In the genomic region with DNA sequence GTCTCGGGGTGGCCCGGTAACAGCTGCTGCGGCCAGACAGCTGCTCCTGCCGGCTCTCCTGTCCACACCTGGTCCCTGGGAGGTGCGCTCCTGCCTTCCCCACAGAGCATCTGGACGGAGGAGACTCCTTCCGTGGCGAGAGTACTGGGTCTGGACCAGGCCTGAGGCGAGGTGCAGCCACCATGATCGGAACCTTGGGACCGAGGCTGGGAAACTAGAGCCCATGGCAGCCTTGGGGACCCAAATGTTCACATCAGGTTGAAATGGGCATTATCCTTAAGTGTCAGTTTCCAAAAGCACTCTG, we compare ENCODE assay signal across 8 cellular contexts. TPM values are rescaled to one million over a fixed set of nuclear protein-coding genes. Genes with fewer than 3 reads are reported as not detected.
DNase-seq lines count a peak whose midpoint lies in the region; ATAC-seq, FAIRE-seq and TF ChIP-seq lines count a peak whose summit lies in the region.

No MANE protein-coding gene starts in this region.

- no peak for TF ChIP-seq POLR2A in GM12891 (IDR thresholded peaks at IDR 0.05; ENCODE audit: low read depth, low read length)

- peaks cover 17% of the 10 kb centered on the region for H3K36me3 Mint-ChIP-seq in activated naive CD8-positive, alpha-beta T cell

- H3K27me3 Mint-ChIP-seq in activated naive CD8-positive, alpha-beta T cell = no peaks in the 10 kb centered on the region

- peak overlapping the region; percentile 89 for H3K27ac Mint-ChIP-seq in activated naive CD8-positive, alpha-beta T cell

- DNase-seq in GM12891 (ENCODE audit: insufficient read length, low spot score) = no peak
- peak; percentile 34 for DNase-seq in stimulated activated naive CD8-positive, alpha-beta T cell treated with anti-CD3 and anti-CD28 coated beads, Interleukin-15, Interleukin-2, amounts not matched to agents 100 U/mL and 50 U/mL, for 24 hours
- DNase-seq in NCI-H1436 treated with DMSO at 0.1 percent for 48 hours (lab: John Stamatoyannopoulos, UW) = no peak
- no peak for DNase-seq in NAMALWA (ENCODE audit: low spot score)

- ATAC-seq in HG03064 (IDR thresholded peaks at IDR 0.05; ENCODE audit: low read depth, unreplicated experiment) (peak; percentile 36), GM18511 (IDR thresholded peaks at IDR 0.05; ENCODE audit: unreplicated experiment) (no peak)
- no peak for ATAC-seq in stimulated activated naive CD8-positive, alpha-beta T cell treated with anti-CD3 and anti-CD28 coated beads, Interleukin-15, Interleukin-2, amounts not matched to agents 100 U/mL and 50 U/mL, for 24 hours

- no peaks in the 10 kb centered on the region for H3K27me3 ChIP-seq in iPS-18a (ENCODE audit: control insufficient read depth, insufficient read depth, low read length)

- peak; percentile 69 for FAIRE-seq in GM12891 (lab: Jason Lieb, UNC)

- peak overlapping the region; percentile 79 for H3K9ac ChIP-seq in iPS-18a (ENCODE audit: low read length)

- H3K4me1 ChIP-seq in iPS-18a (ENCODE audit: control insufficient read depth, low read depth, low read length) = peaks cover 17% of the 10 kb centered on the region

- H3K4me3 Mint-ChIP-seq in activated naive CD8-positive, alpha-beta T cell = peak overlapping the region; percentile 97

- peaks cover 5% of the 10 kb centered on the region for H3K36me3 ChIP-seq in iPS-18a (ENCODE audit: control insufficient read depth, low read depth, low read length)

- H3K9me3 ChIP-seq in iPS-18a (ENCODE audit: control insufficient read depth, low read depth, low read length) = no peaks in the 10 kb centered on the region

- peak overlapping the region; percentile 52 for H3K27ac ChIP-seq in iPS-18a (ENCODE audit: low read length)

- peaks cover 3% of the 10 kb centered on the region for H3K9me3 Mint-ChIP-seq in activated naive CD8-positive, alpha-beta T cell (ENCODE audit: low read depth)

- peak overlapping the region; percentile 90 for H3K4me3 ChIP-seq in iPS-18a (ENCODE audit: low read length)

- peaks cover 43% of the 10 kb centered on the region for H3K4me1 Mint-ChIP-seq in activated naive CD8-positive, alpha-beta T cell (ENCODE audit: low read depth)

TF ChIP-seq in GM12891, 5 proteins besides CTCF, POLR2A, EP300 and RAD21:
- TF ChIP-seq POU2F2 (IDR thresholded peaks at IDR 0.05; ENCODE audit: low read depth, low read length) = no peak
- no peak for TF ChIP-seq PAX5 (IDR thresholded peaks at IDR 0.05; ENCODE audit: insufficient read depth, low read length, severe bottlenecking)
- no peak; the same call in 1 of the 2 replicates for TF ChIP-seq TAF1 (IDR thresholded peaks at IDR 0.05; ENCODE audit: low read depth, low read length)
- TF ChIP-seq POLR2AphosphoS5 (IDR thresholded peaks at IDR 0.05; ENCODE audit: low read depth, low read length) = no peak
- TF ChIP-seq SPI1 (IDR thresholded peaks at IDR 0.05; ENCODE audit: low read depth, low read length) = no peak

RNA-seq across cellular contexts. Expression of a gene that starts 0.6 kb away (rescaled TPM):
- 25.3 TPM for polyA plus RNA-seq in GM12891 (2012; ENCODE audit: low read depth, missing spikeins)
